In the genomic region with DNA sequence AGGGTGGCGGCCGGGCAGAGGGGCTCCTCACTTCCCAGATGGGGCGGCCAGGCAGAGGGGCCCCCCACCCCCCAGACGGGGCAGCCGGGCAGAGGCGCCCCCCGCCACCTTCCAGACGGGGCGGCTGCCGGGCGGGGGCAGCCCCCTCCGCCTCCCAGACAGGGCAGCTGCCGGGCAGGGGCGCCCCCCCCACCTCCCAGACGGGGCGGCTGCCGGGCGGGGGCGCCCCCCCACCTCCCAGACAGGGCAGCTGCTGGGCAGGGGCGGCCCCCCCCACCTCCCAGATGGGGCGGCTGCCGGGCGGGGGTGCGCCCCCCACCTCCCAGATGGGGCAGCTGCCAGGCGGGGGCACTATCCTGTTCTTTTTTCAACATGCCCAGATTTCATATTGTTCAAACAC, we compare ENCODE assay signal across 19 cellular contexts.
DNase-seq lines count a peak whose midpoint lies in the region; ATAC-seq, FAIRE-seq and TF ChIP-seq lines count a peak whose summit lies in the region.
"Had no signal": no experiment of that assay in that cellular context is flagged by ENCODE, and none has a peak within 500 bp of the region (broad histone marks: within the 10 kb centered on the region; RNA-seq: fewer than 3 reads in every experiment).

No MANE protein-coding gene starts in this region.

- TF ChIP-seq POLR2A in HepG2 (IDR thresholded peaks at IDR 0.05; ENCODE audit: insufficient read depth in 1 of 2, low read depth in 2 of 2, low read length in 2 of 2) (no peak), right lobe of liver (IDR thresholded peaks at IDR 0.05) (no peak)

- H3K27me3 ChIP-seq in HepG2 (ENCODE audit: control insufficient read depth in 1 of 2, insufficient read depth in 2 of 2, low read length in 2 of 2) (no peaks in the 10 kb centered on the region), right lobe of liver (no peaks in the 10 kb centered on the region), trophoblast cell (ENCODE audit: insufficient read depth, low read length) (no peaks in the 10 kb centered on the region)
- H3K27me3 ChIP-seq: BLaER1 treated with 17β-estradiol and CSF1 and Interleukin-3, amounts not matched to agents 10 nM and 100 nM had no signal

- H4K20me1 ChIP-seq in HepG2 (ENCODE audit: insufficient read depth, low read length): no peaks in the 10 kb centered on the region

- no peak overlapping the region for H2AFZ ChIP-seq in HepG2 (ENCODE audit: low read length)
- no peak overlapping the region for H2AFZ ChIP-seq in trophoblast cell (ENCODE audit: insufficient read depth, low read length, poor library complexity)

- no peaks in the 10 kb centered on the region for H3K36me3 Mint-ChIP-seq in stimulated activated memory B cell treated with anti-CD40 and anti-IgM and Interleukin-4, amounts not matched to agents 10 μg/mL and 1 μg/mL and 100 μg/mL, for 72 hours
- H3K36me3 Mint-ChIP-seq: CD4-positive, CD25-positive, alpha-beta regulatory T cell had no signal

- peaks cover 42% of the 10 kb centered on the region for H3K4me1 ChIP-seq in HepG2 (ENCODE audit: insufficient read depth, low read length)
- H3K4me1 ChIP-seq in right lobe of liver: peaks cover 0 to 8% (median 1%) of the 10 kb centered on the region in 4 donors
- no peaks in the 10 kb centered on the region for H3K4me1 ChIP-seq in trophoblast cell (ENCODE audit: control insufficient read depth in 1 of 2, insufficient read depth in 2 of 2, low read length in 2 of 2)
- H3K4me1 ChIP-seq: BLaER1 treated with 17β-estradiol and CSF1 and Interleukin-3, amounts not matched to agents 10 nM and 100 nM had no signal

- H3K27ac ChIP-seq in HepG2 (ENCODE audit: extremely low read length, insufficient read depth, low read length) (no peak overlapping the region), right lobe of liver (peak overlapping the region in 1 of 3 donors; percentile 69), trophoblast cell (ENCODE audit: low read depth, low read length) (no peak overlapping the region)
- H3K27ac ChIP-seq: BLaER1 treated with 17β-estradiol and CSF1 and Interleukin-3, amounts not matched to agents 10 nM and 100 nM; HL-60 had no signal

- no peaks in the 10 kb centered on the region for H3K79me1 ChIP-seq in trophoblast cell (ENCODE audit: low read length)

- CTCF ChIA-PET in HepG2 (lab: Yijun Ruan, JAX; ENCODE audit: low intra/inter-chr PET ratio, low total read pairs): no interaction called here

- H2BK12ac ChIP-seq in trophoblast cell (ENCODE audit: low read length): no peak overlapping the region

- no TSS peak for BruUV-seq in HepG2 (replicated peaks; lab: Mats Ljungman, UMichigan)

- H3K18ac ChIP-seq in trophoblast cell (ENCODE audit: low read length): no peak overlapping the region

- H3K4me2 ChIP-seq in HepG2 (ENCODE audit: low read depth, low read length) (no peak overlapping the region), trophoblast cell (ENCODE audit: low read length) (no peak overlapping the region)
- H3K4me2 ChIP-seq: BLaER1 treated with 17β-estradiol and CSF1 and Interleukin-3, amounts not matched to agents 10 nM and 100 nM had no signal

- H3K9ac ChIP-seq in HepG2 (ENCODE audit: insufficient read depth, low read depth, low read length) (no peak overlapping the region), trophoblast cell (ENCODE audit: low read length) (no peak overlapping the region)
- H3K9ac ChIP-seq: BLaER1 treated with 17β-estradiol and CSF1 and Interleukin-3, amounts not matched to agents 10 nM and 100 nM had no signal

- H2BK120ac ChIP-seq in trophoblast cell (ENCODE audit: insufficient read depth, low read length, poor library complexity): no peak overlapping the region

- H4K12ac ChIP-seq in trophoblast cell (ENCODE audit: low read depth, low read length): no peak overlapping the region

- H3K4me3 ChIP-seq in HepG2 (replicated peaks in 1 of 3; ENCODE audit: insufficient read depth in 1 of 3, low read depth in 2 of 3, low read length in 3 of 3): no peak overlapping the region
- no peak overlapping the region for H3K4me3 ChIP-seq in right lobe of liver
- H3K4me3 ChIP-seq in trophoblast cell (ENCODE audit: low read depth, low read length): no peak overlapping the region
- H3K4me3 ChIP-seq: BLaER1 treated with 17β-estradiol and CSF1 and Interleukin-3, amounts not matched to agents 10 nM and 100 nM; HAP-1 had no signal

- no peaks in the 10 kb centered on the region for H3K27me3 Mint-ChIP-seq in stimulated activated memory B cell treated with anti-CD40 and anti-IgM and Interleukin-4, amounts not matched to agents 10 μg/mL and 1 μg/mL and 100 μg/mL, for 72 hours

- TF ChIP-seq CTCF in HepG2 (CRISPR knock-in tag; IDR thresholded peaks at IDR 0.05) (no peak), right lobe of liver (IDR thresholded peaks at IDR 0.05) (no peak)

- no peak for FAIRE-seq in HepG2 (lab: Jason Lieb, UNC)
- FAIRE-seq: GM12892, GM19239, H1 had no signal

- H3K14ac ChIP-seq in trophoblast cell (ENCODE audit: low read length): no peak overlapping the region

- ATAC-seq in HepG2: no peak
- no peak for ATAC-seq in right lobe of liver
- peak; percentile 76 for ATAC-seq in stimulated activated memory B cell treated with anti-CD40 and anti-IgM and Interleukin-4, amounts not matched to agents 10 μg/mL and 1 μg/mL and 100 μg/mL, for 72 hours

- POLR2A ChIA-PET in HepG2 (lab: Yijun Ruan, JAX): interaction anchor here (0.7 to 1.3 kb wide), 2 partner anchors 8 to 10 kb away, joined by 3 read pairs; no protein-coding TSS in a partner anchor

- TF ChIP-seq EP300 in HepG2 (IDR thresholded peaks at IDR 0.05; ENCODE audit: low read depth in 2 of 2, low read length in 2 of 2) (no peak), HepG2 (CRISPR knock-in tag; IDR thresholded peaks at IDR 0.05; ENCODE audit: borderline replicate concordance) (no peak)

- 97% methylated on average over 15 of the region's 25 CpGs for WGBS in HepG2 (ENCODE audit: low lambda C conversion rate)
- WGBS in right lobe of liver (ENCODE audit: insufficient coverage, low coverage, low lambda C conversion rate, missing lambda C conversion rate): 91% methylated on average over 9 of the region's 25 CpGs
- WGBS in trophoblast cell (ENCODE audit: extremely low coverage, insufficient coverage, insufficient read length): no CpG with 5 or more reads among the region's 25 CpGs

- no peak overlapping the region for H3K4ac ChIP-seq in trophoblast cell (ENCODE audit: low read depth, low read length)

- no peaks in the 10 kb centered on the region for H3K79me2 ChIP-seq in HepG2 (ENCODE audit: insufficient read depth, low read length)
- no peaks in the 10 kb centered on the region for H3K79me2 ChIP-seq in trophoblast cell (ENCODE audit: control insufficient read depth, insufficient read depth, low read length, poor library complexity)

- H4K8ac ChIP-seq in trophoblast cell (ENCODE audit: low read depth, low read length): no peak overlapping the region

- in situ Hi-C loops in HepG2 (cut with HindIII; ENCODE audit: extremely low pct_ligation_motif_present, low pct_unique_long_range_greater_than_20kb): no loop called here

- H3K23ac ChIP-seq in trophoblast cell (ENCODE audit: low read length): no peak overlapping the region

- DNase-seq in NCI-H82 (lab: John Stamatoyannopoulos, UW): peak; percentile 90
- DNase-seq in NCI-H82 treated with DMSO at 0.1 percent for 48 hours (lab: John Stamatoyannopoulos, UW; ENCODE audit: unreplicated experiment): no peak
- no peak for DNase-seq in HepG2 (ENCODE audit: low spot score)
- DNase-seq in right lobe of liver: no peak
- peak; percentile 46 for DNase-seq in NCI-H524 treated with DMSO at 0.1 percent for 48 hours (lab: John Stamatoyannopoulos, UW)
- DNase-seq in nucleus accumbens (lab: John Stamatoyannopoulos, UW): no peak
- no peak for DNase-seq in trophoblast cell
- DNase-seq: 8988T; AML-193; CD4-positive, CD25-positive, alpha-beta regulatory T cell; DND-41; GDM1 had no signal

- H3K36me3 ChIP-seq in HepG2 (replicated peaks in 1 of 2; ENCODE audit: control insufficient read depth in 1 of 2, insufficient read depth in 2 of 2, low read length in 2 of 2): no peaks in the 10 kb centered on the region
- H3K36me3 ChIP-seq in right lobe of liver: no peaks in the 10 kb centered on the region
- H3K36me3 ChIP-seq in trophoblast cell (ENCODE audit: control insufficient read depth in 1 of 2, insufficient read depth in 2 of 2, low read length in 2 of 2): no peaks in the 10 kb centered on the region
- H3K36me3 ChIP-seq: HAP-1 had no signal

- no peak overlapping the region for H2BK5ac ChIP-seq in trophoblast cell (ENCODE audit: low read depth, low read length, poor library complexity)

- H3K27ac Mint-ChIP-seq in stimulated activated memory B cell treated with anti-CD40 and anti-IgM and Interleukin-4, amounts not matched to agents 10 μg/mL and 1 μg/mL and 100 μg/mL, for 72 hours: no peak overlapping the region
- H3K27ac Mint-ChIP-seq: CD4-positive, CD25-positive, alpha-beta regulatory T cell had no signal

- no peak overlapping the region for H2AK5ac ChIP-seq in trophoblast cell (ENCODE audit: low read length)

- H4K91ac ChIP-seq in trophoblast cell (ENCODE audit: low read depth, low read length): no peak overlapping the region

- TF ChIP-seq RAD21 in HepG2 (CRISPR knock-in tag; IDR thresholded peaks at IDR 0.05): no peak

- no peaks in the 10 kb centered on the region for H3K4me1 Mint-ChIP-seq in stimulated activated memory B cell treated with anti-CD40 and anti-IgM and Interleukin-4, amounts not matched to agents 10 μg/mL and 1 μg/mL and 100 μg/mL, for 72 hours
- H3K4me1 Mint-ChIP-seq: CD4-positive, CD25-positive, alpha-beta regulatory T cell had no signal

- no peak overlapping the region for H3K4me3 Mint-ChIP-seq in stimulated activated memory B cell treated with anti-CD40 and anti-IgM and Interleukin-4, amounts not matched to agents 10 μg/mL and 1 μg/mL and 100 μg/mL, for 72 hours
- H3K4me3 Mint-ChIP-seq: CD4-positive, CD25-positive, alpha-beta regulatory T cell had no signal

- H3K9me3 ChIP-seq in HepG2 (ENCODE audit: low read length) (no peaks in the 10 kb centered on the region), right lobe of liver (no peaks in the 10 kb centered on the region), trophoblast cell (ENCODE audit: insufficient read depth, low read depth, low read length) (no peaks in the 10 kb centered on the region)
- H3K9me3 ChIP-seq: HAP-1 had no signal

- peaks cover 9% of the 10 kb centered on the region for H3K9me3 Mint-ChIP-seq in stimulated activated memory B cell treated with anti-CD40 and anti-IgM and Interleukin-4, amounts not matched to agents 10 μg/mL and 1 μg/mL and 100 μg/mL, for 72 hours

- intact Hi-C loops in HepG2 (cut with micrococcal nuclease; ENCODE audit: unreplicated experiment) (no loop called here), right lobe of liver (cut with DNase I) (no loop called here)

TF ChIP-seq in HepG2, 621 proteins besides CTCF, POLR2A, EP300 and RAD21 (continues in another document):
- TF ChIP-seq AGO1 (IDR thresholded peaks at IDR 0.05; ENCODE audit: low read depth, low read length, poor library complexity, severe bottlenecking): no peak

Comparison
In these comparisons a context has a peak if more than half of its experiments do, and no peak if none do; other contexts are left out.
1. DNase-seq: peak in NCI-H82 (single experiment) and NCI-H524 treated with DMSO at 0.1 percent for 48 hours (single experiment); none in NCI-H82 treated with DMSO at 0.1 percent for 48 hours (single experiment), HepG2 (single experiment), right lobe of liver (0 of 3), nucleus accumbens (0 of 56) and trophoblast cell (0 of 2).